ENCODE assay signal across 19 cellular contexts in genomic region chr7:151261534-151261933, GRCh38. TPM values are rescaled to one million over a fixed set of nuclear protein-coding genes. Genes with fewer than 3 reads are reported as not detected.
DNase-seq lines count a peak whose midpoint lies in the region; ATAC-seq and TF ChIP-seq lines count a peak whose summit lies in the region.
"Had no signal": no experiment of that assay in that cellular context is flagged by ENCODE, and none has a peak within 500 bp of the region (broad histone marks: within the 10 kb centered on the region; RNA-seq: fewer than 3 reads in every experiment).

No MANE protein-coding gene starts in this region.

- no peaks in the 10 kb centered on the region for H3K9me3 ChIP-seq in right atrium auricular region
- peaks cover 4% of the 10 kb centered on the region for H3K9me3 ChIP-seq in endodermal cell (ENCODE audit: control insufficient read depth, low read length)
- H3K9me3 ChIP-seq in lung (ENCODE audit: control insufficient read depth in 2 of 2, insufficient read depth in 1 of 2, low read length in 1 of 2): no peaks in the 10 kb centered on the region
- H3K9me3 ChIP-seq: MG63 had no signal

- no peak overlapping the region for H3K27ac ChIP-seq in right atrium auricular region
- no peak overlapping the region for H3K27ac ChIP-seq in endodermal cell (ENCODE audit: low read depth, low read length)
- H3K27ac ChIP-seq in lung (ENCODE audit: low read depth in 1 of 2, low read length in 1 of 2): no peak overlapping the region
- H3K27ac ChIP-seq: PC-9 had no signal

- H3K27me3 ChIP-seq in right atrium auricular region (no peaks in the 10 kb centered on the region), endodermal cell (ENCODE audit: control insufficient read depth, insufficient read depth, low read length, poor library complexity, severe bottlenecking) (no peaks in the 10 kb centered on the region), lung (ENCODE audit: control insufficient read depth, insufficient read depth) (no peaks in the 10 kb centered on the region)

- no peak overlapping the region for H3K4me3 ChIP-seq in right atrium auricular region
- no peak overlapping the region for H3K4me3 ChIP-seq in endodermal cell (ENCODE audit: low read length)
- H3K4me3 ChIP-seq in lung: no peak overlapping the region
- no peak overlapping the region for H3K4me3 ChIP-seq in lower leg skin (ENCODE audit: low read depth, poor library complexity, severe bottlenecking)
- H3K4me3 ChIP-seq: MG63, PC-9 had no signal

- H3K9me3 Mint-ChIP-seq in endodermal cell: peaks cover 7% of the 10 kb centered on the region

- no peak overlapping the region for H3K9ac ChIP-seq in endodermal cell (ENCODE audit: extremely low read depth, low read length, poor library complexity, severe bottlenecking)

- no peak for TF ChIP-seq POLR2A in lower leg skin (IDR thresholded peaks at IDR 0.05)

- H3K4me1 ChIP-seq in right atrium auricular region (peaks cover 0 to 13% of the 10 kb centered on the region in 2 donors), endodermal cell (ENCODE audit: control insufficient read depth, insufficient read depth, low read length) (peaks cover 13% of the 10 kb centered on the region), lung (ENCODE audit: control insufficient read depth in 2 of 2, insufficient read depth in 2 of 2, low read length in 2 of 2) (no peaks in the 10 kb centered on the region)

- intact Hi-C loops in Right ventricle myocardium superior (cut with DNase I) (no loop called here), lower leg skin (cut with DNase I; ENCODE audit: low total_unique reads) (no loop called here)

- H3K27ac Mint-ChIP-seq in endodermal cell: peak overlapping the region; percentile 41
- H3K27ac Mint-ChIP-seq: CD14-positive monocyte had no signal

- peak; percentile 43 for DNase-seq in Right ventricle myocardium superior
- DNase-seq in right atrium auricular region (ENCODE audit: low spot score): no peak
- no peak for DNase-seq in endodermal cell
- peak; percentile 28 for DNase-seq in lung (ENCODE audit: low spot score)
- DNase-seq in NCI-H345 treated with DMSO at 0.1 percent for 48 hours (lab: John Stamatoyannopoulos, UW; ENCODE audit: unreplicated experiment): no peak
- no peak for DNase-seq in lower leg skin (ENCODE audit: low spot score in 2 of 2)
- DNase-seq: AML-193, EL, H7, MG63, NCI-H1092 treated with DMSO at 0.1 percent for 48 hours, NCI-H1694 treated with DMSO at 0.1 percent for 48 hours, NCI-H226, NCI-H526 treated with DMSO at 0.1 percent for 48 hours, PC-9 had no signal

- ATAC-seq in Right ventricle myocardium superior (ENCODE audit: poor library complexity): peak; percentile 22
- peak; percentile 53 for ATAC-seq in lung (ENCODE audit: insufficient read depth, low FRiP score)
- ATAC-seq in GM21381 (IDR thresholded peaks at IDR 0.05; ENCODE audit: unreplicated experiment): no peak

- 86 to 90% methylated on average over 10 of the region's 10 CpGs for WGBS in endodermal cell (ENCODE audit: insufficient coverage in 1 of 2, insufficient read length in 1 of 2), 2 experiments
- 64 to 81% methylated on average over 10 of the region's 10 CpGs for WGBS in lung, 2 donors
- 28 to 35% methylated on average over 10 of the region's 10 CpGs for WGBS in lower leg skin, 2 donors

- peaks cover 43% of the 10 kb centered on the region for H3K27me3 Mint-ChIP-seq in endodermal cell (ENCODE audit: insufficient read depth)

- H3K4me3 Mint-ChIP-seq in endodermal cell: no peak overlapping the region

- TF ChIP-seq CTCF in right atrium auricular region (IDR thresholded peaks at IDR 0.05): no peak
- TF ChIP-seq CTCF in endodermal cell (conservative IDR thresholded peaks at IDR 0.05): no peak
- no peak for TF ChIP-seq CTCF in lung (IDR thresholded peaks at IDR 0.05; ENCODE audit: control extremely low read depth, extremely low read depth)
- no peak for TF ChIP-seq CTCF in lower leg skin (IDR thresholded peaks at IDR 0.05)

- H3K4me1 Mint-ChIP-seq in endodermal cell: peaks cover 25% of the 10 kb centered on the region

- H3K36me3 Mint-ChIP-seq in endodermal cell (ENCODE audit: low read depth): peaks cover 10% of the 10 kb centered on the region

- H3K36me3 ChIP-seq in right atrium auricular region: no peaks in the 10 kb centered on the region
- H3K36me3 ChIP-seq in endodermal cell (ENCODE audit: control insufficient read depth, insufficient read depth, low read length): no peaks in the 10 kb centered on the region
- no peaks in the 10 kb centered on the region for H3K36me3 ChIP-seq in lung (ENCODE audit: control insufficient read depth in 2 of 2, insufficient read depth in 2 of 2, low read length in 2 of 2)
- H3K36me3 ChIP-seq: MG63 had no signal

RNA-seq across cellular contexts. Expression of gene SMARCD3, which starts 13.0 kb away (rescaled TPM):
- total RNA-seq in Right ventricle myocardium superior: 131 TPM
- total RNA-seq in right atrium auricular region: 100 to 1,000 TPM in 1 of 2 donors, 10 to 100 TPM in 1; 81.5 to 125 TPM
- 10 to 100 TPM; 40.0 to 43.5 TPM for total RNA-seq in endodermal cell
- polyA plus RNA-seq in endodermal cell (2013, experiment 1 of 2): 46.1 TPM
- 41.7 TPM for polyA plus RNA-seq in endodermal cell (2013, experiment 2 of 2)
- 10 to 100 TPM; 37.5 to 70.9 TPM for total RNA-seq in lung
- 10 to 100 TPM; 40.3 to 62.5 TPM for polyA plus RNA-seq in lung
- total RNA-seq in lower leg skin: 10 to 100 TPM in 3 of 4 donors, 1 to 10 TPM in 1; 4.8 to 19.8 (median 13.5) TPM

RNA-seq across cellular contexts. Expression of gene CHPF2, which starts 29.3 kb away (rescaled TPM):
- 10.5 TPM for total RNA-seq in Right ventricle myocardium superior
- total RNA-seq in right atrium auricular region: 10 to 100 TPM; 24.7 to 38.1 TPM
- total RNA-seq in endodermal cell: 10 to 100 TPM; 31.9 to 35.6 TPM
- 23.1 TPM for polyA plus RNA-seq in endodermal cell (2013, experiment 1 of 2)
- 19.4 TPM for polyA plus RNA-seq in endodermal cell (2013, experiment 2 of 2)
- 10 to 100 TPM; 23.3 to 54.0 TPM for total RNA-seq in lung
- 10 to 100 TPM; 33.8 to 36.2 TPM for polyA plus RNA-seq in lung
- 10 to 100 TPM; 15.4 to 32.2 (median 26.7) TPM for total RNA-seq in lower leg skin

RNA-seq across cellular contexts. Expression of gene ABCF2, which starts 34.5 kb away (rescaled TPM):
- 23.9 TPM for total RNA-seq in Right ventricle myocardium superior
- total RNA-seq in right atrium auricular region: 10 to 100 TPM; 29.7 to 38.6 TPM
- 10 to 100 TPM; 43.3 to 48.9 TPM for total RNA-seq in endodermal cell
- polyA plus RNA-seq in endodermal cell (2013, experiment 1 of 2): 43.5 TPM
- polyA plus RNA-seq in endodermal cell (2013, experiment 2 of 2): 37.8 TPM
- 10 to 100 TPM; 13.2 to 36.2 TPM for total RNA-seq in lung
- polyA plus RNA-seq in lung: 10 to 100 TPM; 15.4 to 36.3 TPM
- total RNA-seq in lower leg skin: 100 to 1,000 TPM in 1 of 4 donors, 10 to 100 TPM in 3; 16.4 to 267 (median 29.1) TPM

RNA-seq across cellular contexts. Expression of gene H2BK1, which starts 51.2 kb away (rescaled TPM):
- total RNA-seq in Right ventricle myocardium superior: not detected
- not detected for total RNA-seq in right atrium auricular region
- not detected for total RNA-seq in endodermal cell
- not detected for polyA plus RNA-seq in endodermal cell (2013, experiment 1 of 2)
- polyA plus RNA-seq in endodermal cell (2013, experiment 2 of 2): not detected
- under 1 TPM in 1 of 2 donors, not detected in 1; 0.52 TPM for total RNA-seq in lung
- not detected for polyA plus RNA-seq in lung
- not detected for total RNA-seq in lower leg skin
- total RNA-seq: A673, H7, PC-9, SK-MEL-5 had no signal
- polyA plus RNA-seq: CD14-positive monocyte had no signal

Comparison
In these comparisons a context has a peak if more than half of its experiments do, and no peak if none do; other contexts are left out.
1. DNase-seq: peak in Right ventricle myocardium superior (single experiment) and lung (single experiment); none in right atrium auricular region (single experiment), endodermal cell (single experiment), NCI-H345 treated with DMSO at 0.1 percent for 48 hours (single experiment) and lower leg skin (0 of 2).